8 cellular contexts compared by ENCODE assay signal in genomic region chr6:26159417-26160273, GRCh38.
DNase-seq lines count a peak whose midpoint lies in the region; ATAC-seq and TF ChIP-seq lines count a peak whose summit lies in the region.

No MANE protein-coding gene starts in this region.

- H2AFZ ChIP-seq in PC-9 = peak overlapping the region; percentile 53; the same call in 1 of the 2 replicates

- H3K4me1 ChIP-seq in PC-9 (replicated peaks; ENCODE audit: insufficient read depth) (peaks cover 14% of the 10 kb centered on the region), muscle layer of duodenum (ENCODE audit: control insufficient read depth in 1 of 2, insufficient read depth in 2 of 2, low read length in 2 of 2) (peaks cover 10% of the 10 kb centered on the region in 2 donors)

- H3K27ac Mint-ChIP-seq in dendritic cell treated with granulocyte-macrophage colony-stimulating factor and Interleukin-4, amounts not matched to agents 40 ng/mL and 50 ng/mL, for 4 days = peak overlapping the region; percentile 99

- no peaks in the 10 kb centered on the region for H3K9me2 ChIP-seq in PC-9 (ENCODE audit: insufficient read depth)

- H3K27me3 ChIP-seq in PC-9 (ENCODE audit: insufficient read depth, low read depth) = no peaks in the 10 kb centered on the region
- H3K27me3 ChIP-seq in muscle layer of duodenum (ENCODE audit: low read depth, low read length) = no peaks in the 10 kb centered on the region

- DNase-seq in A172 (ENCODE audit: low spot score) = peak; percentile 34
- DNase-seq in GM03348 (ENCODE audit: low spot score) = peak; percentile 38
- DNase-seq in PC-9 = no peak
- DNase-seq in posterior cingulate gyrus = no peak
- no peak for DNase-seq in stimulated activated CD4-positive, alpha-beta T cell treated with anti-CD3 and anti-CD28 coated beads, Interleukin-12 subunit alpha, Interleukin-12 subunit beta, amount 100 ng/mL, for 4 hours

- no peaks in the 10 kb centered on the region for H3K9me3 Mint-ChIP-seq in dendritic cell treated with granulocyte-macrophage colony-stimulating factor and Interleukin-4, amounts not matched to agents 40 ng/mL and 50 ng/mL, for 4 days

- no peak for TF ChIP-seq CTCF in PC-9 (conservative IDR thresholded peaks at IDR 0.05)

- H3K27ac ChIP-seq in PC-9 (peak overlapping the region; percentile 67), muscle layer of duodenum (ENCODE audit: low read length) (peak overlapping the region; percentile 98)

- POLR2A ChIA-PET in PC-9 (lab: Charles Lee; ENCODE audit: unreplicated experiment) = interaction anchor here (0.5 to 5.0 kb wide), 26 partner anchors 14 to 1736 kb away, joined by 3 to 284 read pairs (median 7); partner anchors contain the start of gene HMGN4

- peak overlapping the region; percentile 75 for H3K4me3 ChIP-seq in PC-9
- peak overlapping the region; percentile 82 to 90 for H3K4me3 ChIP-seq in muscle layer of duodenum (ENCODE audit: low read depth in 1 of 2, low read length in 2 of 2)

- peaks cover 29% of the 10 kb centered on the region for H3K4me1 Mint-ChIP-seq in dendritic cell treated with granulocyte-macrophage colony-stimulating factor and Interleukin-4, amounts not matched to agents 40 ng/mL and 50 ng/mL, for 4 days (ENCODE audit: low read depth)

- H3F3A ChIP-seq in PC-9 (ENCODE audit: insufficient read depth, low read depth) = peaks cover 30% of the 10 kb centered on the region

- intact Hi-C loops in PC-9 (cut with micrococcal nuclease; ENCODE audit: unreplicated experiment) (loop anchor here (2.0 kb wide), 1 partner anchor 13 kb away; no protein-coding TSS in a partner anchor), posterior cingulate gyrus (cut with DNase I) (loop anchor here (5.0 kb wide), 1 partner anchor 38 kb away; a partner anchor contains a TSS)
- intact Hi-C loops in dendritic cell treated with granulocyte-macrophage colony-stimulating factor and Interleukin-4, amounts not matched to agents 40 ng/mL and 50 ng/mL, for 4 days (cut with micrococcal nuclease) = loop anchor here (1.0 kb wide), 1 partner anchor 12 kb away; no protein-coding TSS in a partner anchor

- BruUV-seq in PC-9 (replicated peaks; lab: Mats Ljungman, UMichigan) = no TSS peak

- peaks cover 26% of the 10 kb centered on the region for H3K36me3 Mint-ChIP-seq in dendritic cell treated with granulocyte-macrophage colony-stimulating factor and Interleukin-4, amounts not matched to agents 40 ng/mL and 50 ng/mL, for 4 days (ENCODE audit: low read depth)

- H3K9me3 ChIP-seq in PC-9 (ENCODE audit: insufficient read depth, low read depth) (no peaks in the 10 kb centered on the region), muscle layer of duodenum (ENCODE audit: control insufficient read depth in 1 of 2, low read length in 2 of 2) (no peaks in the 10 kb centered on the region)

- peaks cover 42% of the 10 kb centered on the region for H3K79me2 ChIP-seq in PC-9 (ENCODE audit: low read depth)

- no peaks in the 10 kb centered on the region for H3K27me3 Mint-ChIP-seq in dendritic cell treated with granulocyte-macrophage colony-stimulating factor and Interleukin-4, amounts not matched to agents 40 ng/mL and 50 ng/mL, for 4 days

- no peaks in the 10 kb centered on the region; the same call in 1 of the 2 replicates for H3K36me3 ChIP-seq in PC-9 (ENCODE audit: low read depth)
- peaks cover 0 to 4% of the 10 kb centered on the region in 2 donors for H3K36me3 ChIP-seq in muscle layer of duodenum (ENCODE audit: control insufficient read depth in 1 of 2, insufficient read depth in 2 of 2, low read length in 2 of 2)

- peak overlapping the region; percentile 87 for H3K4me2 ChIP-seq in PC-9

- peak overlapping the region; percentile 81 for H3K4me3 Mint-ChIP-seq in dendritic cell treated with granulocyte-macrophage colony-stimulating factor and Interleukin-4, amounts not matched to agents 40 ng/mL and 50 ng/mL, for 4 days

- CTCF ChIA-PET in PC-9 (lab: Charles Lee) = interaction anchor here (0.5 to 1.8 kb wide), 5 partner anchors 11 to 971 kb away, joined by 4 to 17 read pairs (median 8); a partner anchor contains a TSS

- H4K20me1 ChIP-seq in PC-9 (ENCODE audit: insufficient read depth) = no peaks in the 10 kb centered on the region

- no peak for ATAC-seq in HG02642 (IDR thresholded peaks at IDR 0.05; ENCODE audit: poor library complexity, unreplicated experiment)

Comparison
In these comparisons a context has a peak if more than half of its experiments do, and no peak if none do; other contexts are left out.
1. DNase-seq: peak in A172 (single experiment) and GM03348 (single experiment); none in PC-9 (0 of 2), posterior cingulate gyrus (0 of 10) and stimulated activated CD4-positive, alpha-beta T cell treated with anti-CD3 and anti-CD28 coated beads, Interleukin-12 subunit alpha, Interleukin-12 subunit beta, amount 100 ng/mL, for 4 hours (single experiment).